In genomic region chr2:63060079-63060482, GRCh38 we compare ENCODE assay signal across 9 cellular contexts. TPM values are rescaled to one million over a fixed set of nuclear protein-coding genes. Genes with fewer than 3 reads are reported as not detected.
DNase-seq lines count a peak whose midpoint lies in the region; ATAC-seq and TF ChIP-seq lines count a peak whose summit lies in the region.
"Had no signal": no experiment of that assay in that cellular context is flagged by ENCODE, and none has a peak within 500 bp of the region (broad histone marks: within the 10 kb centered on the region; RNA-seq: fewer than 3 reads in every experiment).

No MANE protein-coding gene starts in this region.

- H3K27me3 Mint-ChIP-seq in activated naive CD8-positive, alpha-beta T cell treated with anti-CD3 and anti-CD28 coated beads, Interleukin-2, amount 50 U/mL, for 24 hours = peaks cover 86% of the 10 kb centered on the region
- peaks cover 99% of the 10 kb centered on the region for H3K27me3 Mint-ChIP-seq in nephron (ENCODE audit: low read depth)

- no peak overlapping the region for H3K27ac Mint-ChIP-seq in activated naive CD8-positive, alpha-beta T cell treated with anti-CD3 and anti-CD28 coated beads, Interleukin-2, amount 50 U/mL, for 24 hours
- H3K27ac Mint-ChIP-seq in nephron = no peak overlapping the region

- peaks cover 34% of the 10 kb centered on the region for H3K4me1 Mint-ChIP-seq in activated naive CD8-positive, alpha-beta T cell treated with anti-CD3 and anti-CD28 coated beads, Interleukin-2, amount 50 U/mL, for 24 hours
- peaks cover 40% of the 10 kb centered on the region for H3K4me1 Mint-ChIP-seq in nephron

- no peak for TF ChIP-seq CTCF in nephron (IDR thresholded peaks at IDR 0.05; ENCODE audit: unreplicated experiment in 3 of 3)

- no peak for ATAC-seq in activated naive CD8-positive, alpha-beta T cell treated with anti-CD3 and anti-CD28 coated beads, Interleukin-2, amount 50 U/mL, for 24 hours
- ATAC-seq in GM18498 (IDR thresholded peaks at IDR 0.05; ENCODE audit: unreplicated experiment) (no peak), left colon (no peak)

- H3K4me3 Mint-ChIP-seq in activated naive CD8-positive, alpha-beta T cell treated with anti-CD3 and anti-CD28 coated beads, Interleukin-2, amount 50 U/mL, for 24 hours = peak overlapping the region; percentile 42
- H3K4me3 Mint-ChIP-seq in nephron = peak overlapping the region in 2 of 3 experiments; percentile 8 to 55

- DNase-seq in ELR (ENCODE audit: low read depth) (peak; percentile 16), Kasumi-1 (lab: John Stamatoyannopoulos, UW) (peak; percentile 24 to 72), NCI-H524 (lab: John Stamatoyannopoulos, UW) (no peak), NCI-H69 (lab: John Stamatoyannopoulos, UW) (no peak), left colon (no peak)
- no peak for DNase-seq in activated naive CD8-positive, alpha-beta T cell treated with anti-CD3 and anti-CD28 coated beads, Interleukin-2, amount 50 U/mL, for 24 hours
- DNase-seq: NCI-H1930 had no signal

- peaks cover 13% of the 10 kb centered on the region for H3K9me3 Mint-ChIP-seq in activated naive CD8-positive, alpha-beta T cell treated with anti-CD3 and anti-CD28 coated beads, Interleukin-2, amount 50 U/mL, for 24 hours
- H3K9me3 Mint-ChIP-seq in nephron = peaks cover 4% of the 10 kb centered on the region

- intact Hi-C loops in left colon (cut with DNase I, micrococcal nuclease) = no loop called here

- H3K36me3 Mint-ChIP-seq in activated naive CD8-positive, alpha-beta T cell treated with anti-CD3 and anti-CD28 coated beads, Interleukin-2, amount 50 U/mL, for 24 hours (ENCODE audit: low read depth) = peaks cover 3% of the 10 kb centered on the region
- no peaks in the 10 kb centered on the region for H3K36me3 Mint-ChIP-seq in nephron (ENCODE audit: low read depth)

RNA-seq across cellular contexts. Expression of gene OTX1, which starts 9.5 kb away (rescaled TPM):
- total RNA-seq in left colon = not detected

Comparison
In these comparisons a context has a peak if more than half of its experiments do, and no peak if none do; other contexts are left out.
1. DNase-seq: peak in ELR (single experiment) and Kasumi-1 (2 of 2); none in activated naive CD8-positive, alpha-beta T cell treated with anti-CD3 and anti-CD28 coated beads, Interleukin-2, amount 50 U/mL, for 24 hours (single experiment), NCI-H524 (0 of 2), NCI-H69 (single experiment) and left colon (0 of 2).